Comparison of ENCODE assay signal across 10 cellular contexts in the genomic region with DNA sequence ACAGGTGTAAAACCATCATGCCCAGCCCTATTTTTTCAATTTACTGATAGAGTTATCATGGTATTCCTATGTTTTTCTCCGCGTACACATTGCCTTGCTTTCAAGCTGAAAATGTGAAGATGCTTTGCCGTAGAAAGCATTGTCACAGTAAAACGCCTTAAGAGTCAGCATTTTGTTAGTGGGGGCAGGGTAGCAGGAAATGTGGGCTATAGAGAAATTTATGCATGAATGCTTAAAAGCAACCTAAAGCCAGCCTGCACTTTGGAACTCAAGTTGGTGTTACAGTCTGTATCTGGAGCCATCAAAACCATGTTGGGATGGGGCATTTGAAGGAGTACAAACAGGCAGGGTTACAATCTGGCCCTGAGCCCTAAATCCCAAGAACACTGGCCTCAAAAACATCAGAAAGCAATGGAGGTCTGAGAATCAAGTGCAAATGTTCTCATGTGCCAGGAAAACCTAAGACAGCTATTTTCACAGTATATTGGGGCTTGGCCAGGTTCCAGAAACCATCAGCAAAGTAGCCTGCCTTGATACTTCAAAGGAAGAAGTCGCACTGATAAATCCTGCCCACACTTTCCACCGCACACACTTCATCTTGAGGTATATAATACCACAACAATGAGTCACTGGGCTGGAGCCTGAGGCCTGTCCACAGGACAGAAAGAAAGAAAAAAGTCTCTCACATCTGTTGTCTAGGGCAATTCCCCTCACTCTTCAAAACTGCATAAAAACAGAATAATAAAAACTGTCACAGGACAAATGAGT.
A peak's percentile ranks its signal among the peaks of the same experiment; 100 is the strongest.
DNase-seq lines count a peak whose midpoint lies in the region; ATAC-seq, FAIRE-seq and TF ChIP-seq lines count a peak whose summit lies in the region.
"Had no signal": no experiment of that assay in that cellular context is flagged by ENCODE, and none has a peak within 500 bp of the region (broad histone marks: within the 10 kb centered on the region; RNA-seq: fewer than 3 reads in every experiment).

No MANE protein-coding gene starts in this region.

- no peak for TF ChIP-seq CTCF in AG10803 (conservative IDR thresholded peaks at IDR 0.05; ENCODE audit: low read length)
- TF ChIP-seq CTCF in SK-N-SH (IDR thresholded peaks at IDR 0.05) = no peak
- TF ChIP-seq CTCF in astrocyte (IDR thresholded peaks at IDR 0.05; ENCODE audit: insufficient read depth, low read depth, low read length) = no peak
- no peak for TF ChIP-seq CTCF in nephron (IDR thresholded peaks at IDR 0.05; ENCODE audit: unreplicated experiment in 3 of 3)

- peak; percentile 91 for ATAC-seq in GM18907 (IDR thresholded peaks at IDR 0.05; ENCODE audit: unreplicated experiment)
- ATAC-seq in HG03342 (IDR thresholded peaks at IDR 0.05; ENCODE audit: unreplicated experiment) = peak; percentile 86

- DNase-seq in AG10803 (ENCODE audit: low read depth) (peak; percentile 90), SK-N-SH (no peak), astrocyte (ENCODE audit: low read depth) (peak; percentile 100), substantia nigra (lab: John Stamatoyannopoulos, UW) (no peak), G401 (ENCODE audit: low spot score) (no peak)

- H3K36me3 ChIP-seq in SK-N-SH (replicated peaks in 1 of 2; ENCODE audit: control insufficient read depth in 1 of 2, insufficient read depth in 2 of 2, low read length in 1 of 2) (no peaks in the 10 kb centered on the region), astrocyte (ENCODE audit: insufficient read depth, low read length) (no peaks in the 10 kb centered on the region)
- H3K36me3 ChIP-seq: neutrophil had no signal

- H3F3A ChIP-seq in SK-N-SH (replicated peaks; ENCODE audit: insufficient read depth) = peaks cover 16% of the 10 kb centered on the region

- no peak overlapping the region; the same call in 1 of the 2 replicates for H3K9ac ChIP-seq in SK-N-SH
- peak overlapping the region; percentile 41 for H3K9ac ChIP-seq in astrocyte (ENCODE audit: low read length)

- H3K27ac ChIP-seq in SK-N-SH (ENCODE audit: low read depth in 2 of 2, low read length in 1 of 2) = peak overlapping the region; percentile 60 to 76; a peak in 3 of 4 replicates
- peak overlapping the region; percentile 72 for H3K27ac ChIP-seq in astrocyte (ENCODE audit: low read depth, low read length)
- no peak overlapping the region for H3K27ac ChIP-seq in substantia nigra (ENCODE audit: low read depth, low read length, poor library complexity, severe bottlenecking)
- H3K27ac ChIP-seq: neutrophil had no signal

- H3K27me3 ChIP-seq in SK-N-SH (ENCODE audit: insufficient read depth) (no peaks in the 10 kb centered on the region), astrocyte (ENCODE audit: insufficient read depth, low read length) (no peaks in the 10 kb centered on the region)

- H3K27ac Mint-ChIP-seq in astrocyte (ENCODE audit: unreplicated experiment) = peak overlapping the region; percentile 99
- peak overlapping the region; percentile 90 to 98 (median 96) for H3K27ac Mint-ChIP-seq in nephron
- H3K27ac Mint-ChIP-seq: IgD-negative memory B cell had no signal

- H3K79me2 ChIP-seq in SK-N-SH (ENCODE audit: insufficient read depth) = no peaks in the 10 kb centered on the region
- no peaks in the 10 kb centered on the region for H3K79me2 ChIP-seq in astrocyte (ENCODE audit: insufficient read depth, low read length)

- no peaks in the 10 kb centered on the region for H3K9me3 ChIP-seq in SK-N-SH
- H3K9me3 ChIP-seq in astrocyte (ENCODE audit: insufficient read depth, low read depth, low read length) = no peaks in the 10 kb centered on the region
- H3K9me3 ChIP-seq: neutrophil had no signal

- H3K4me1 ChIP-seq in SK-N-SH (ENCODE audit: control insufficient read depth in 1 of 2, insufficient read depth in 2 of 2, low read depth in 1 of 2, low read length in 1 of 2) (peaks cover 0 to 18% of the 10 kb centered on the region in 2 experiments; a peak in 3 of 4 replicates), astrocyte (ENCODE audit: insufficient read depth, low read length) (peaks cover 22% of the 10 kb centered on the region)

- TF ChIP-seq RAD21 in SK-N-SH (IDR thresholded peaks at IDR 0.05; ENCODE audit: low read length) = no peak

- in situ Hi-C loops in G401 (cut with HindIII; ENCODE audit: low sequenced_read_pairs) = no loop called here

- H3K36me3 Mint-ChIP-seq in astrocyte (ENCODE audit: low read depth, unreplicated experiment) = no peaks in the 10 kb centered on the region
- no peaks in the 10 kb centered on the region for H3K36me3 Mint-ChIP-seq in nephron (ENCODE audit: low read depth)
- H3K36me3 Mint-ChIP-seq: IgD-negative memory B cell had no signal

- H3K4me3 Mint-ChIP-seq in astrocyte (ENCODE audit: unreplicated experiment) (no peak overlapping the region), nephron (no peak overlapping the region)

- H3K9me3 Mint-ChIP-seq in astrocyte (ENCODE audit: unreplicated experiment) (peaks cover 3% of the 10 kb centered on the region), nephron (peaks cover 3% of the 10 kb centered on the region)

- FAIRE-seq in astrocyte (lab: Jason Lieb, UNC) = peak; percentile 83

- H3K4me3 ChIP-seq in AG10803 (ENCODE audit: low read length) = no peak overlapping the region
- no peak overlapping the region for H3K4me3 ChIP-seq in SK-N-SH (ENCODE audit: low read depth in 2 of 2, low read length in 1 of 2)
- H3K4me3 ChIP-seq in astrocyte (ENCODE audit: insufficient read depth, low read depth, low read length) = peak overlapping the region; percentile 7

- peak in 1 of 2 experiments; percentile 83; a peak in 2 of 4 replicates for TF ChIP-seq EP300 in SK-N-SH (IDR thresholded peaks at IDR 0.05; ENCODE audit: borderline replicate concordance in 1 of 2, low read depth in 1 of 2, low read length in 1 of 2)

- CTCF ChIA-PET in SK-N-SH (lab: Yijun Ruan, JAX) = interaction anchor here (1.2 kb wide), 1 partner anchor 313 kb away, joined by 3 read pairs; no protein-coding TSS in a partner anchor

- no peaks in the 10 kb centered on the region for H3K27me3 Mint-ChIP-seq in astrocyte (ENCODE audit: low read depth, unreplicated experiment)
- H3K27me3 Mint-ChIP-seq in nephron (ENCODE audit: low read depth) = peaks cover 8% of the 10 kb centered on the region

- H4K20me1 ChIP-seq in SK-N-SH (ENCODE audit: insufficient read depth) (no peaks in the 10 kb centered on the region), astrocyte (ENCODE audit: insufficient read depth, low read length) (no peaks in the 10 kb centered on the region)

- no peak overlapping the region for H2AFZ ChIP-seq in SK-N-SH (ENCODE audit: low read depth)
- H2AFZ ChIP-seq in astrocyte (ENCODE audit: low read depth, low read length) = no peak overlapping the region

- H3K9me2 ChIP-seq in SK-N-SH = no peaks in the 10 kb centered on the region

- peaks cover 39% of the 10 kb centered on the region for H3K4me1 Mint-ChIP-seq in astrocyte (ENCODE audit: low read depth, unreplicated experiment)
- H3K4me1 Mint-ChIP-seq in nephron = peaks cover 38% of the 10 kb centered on the region

- H3K4me2 ChIP-seq in SK-N-SH = peak overlapping the region; percentile 32; the same call in 1 of the 2 replicates
- H3K4me2 ChIP-seq in astrocyte (ENCODE audit: low read length) = peak overlapping the region; percentile 57

- WGBS in SK-N-SH (ENCODE audit: low lambda C conversion rate) = 64% methylated on average over 6 of the region's 6 CpGs

- POLR2A ChIA-PET in SK-N-SH (lab: Yijun Ruan, JAX) = no interaction called here

TF ChIP-seq in SK-N-SH, 30 proteins besides CTCF, POLR2A, EP300 and RAD21 (continues in another document):
- TF ChIP-seq, protein P1, sequence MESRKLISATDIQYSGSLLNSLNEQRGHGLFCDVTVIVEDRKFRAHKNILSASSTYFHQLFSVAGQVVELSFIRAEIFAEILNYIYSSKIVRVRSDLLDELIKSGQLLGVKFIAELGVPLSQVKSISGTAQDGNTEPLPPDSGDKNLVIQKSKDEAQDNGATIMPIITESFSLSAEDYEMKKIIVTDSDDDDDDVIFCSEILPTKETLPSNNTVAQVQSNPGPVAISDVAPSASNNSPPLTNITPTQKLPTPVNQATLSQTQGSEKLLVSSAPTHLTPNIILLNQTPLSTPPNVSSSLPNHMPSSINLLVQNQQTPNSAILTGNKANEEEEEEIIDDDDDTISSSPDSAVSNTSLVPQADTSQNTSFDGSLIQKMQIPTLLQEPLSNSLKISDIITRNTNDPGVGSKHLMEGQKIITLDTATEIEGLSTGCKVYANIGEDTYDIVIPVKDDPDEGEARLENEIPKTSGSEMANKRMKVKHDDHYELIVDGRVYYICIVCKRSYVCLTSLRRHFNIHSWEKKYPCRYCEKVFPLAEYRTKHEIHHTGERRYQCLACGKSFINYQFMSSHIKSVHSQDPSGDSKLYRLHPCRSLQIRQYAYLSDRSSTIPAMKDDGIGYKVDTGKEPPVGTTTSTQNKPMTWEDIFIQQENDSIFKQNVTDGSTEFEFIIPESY (IDR thresholded peaks at IDR 0.05; ENCODE audit: borderline replicate concordance, low read depth) = no peak
- TF ChIP-seq, protein P2, sequence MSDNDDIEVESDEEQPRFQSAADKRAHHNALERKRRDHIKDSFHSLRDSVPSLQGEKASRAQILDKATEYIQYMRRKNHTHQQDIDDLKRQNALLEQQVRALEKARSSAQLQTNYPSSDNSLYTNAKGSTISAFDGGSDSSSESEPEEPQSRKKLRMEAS (IDR thresholded peaks at IDR 0.05; ENCODE audit: low read depth) = peak; percentile 64; the same call in 1 of the 2 replicates
- peak; percentile 94 for TF ChIP-seq JUND (IDR thresholded peaks at IDR 0.05)
- peak; percentile 66 for TF ChIP-seq FOXM1 (IDR thresholded peaks at IDR 0.05; ENCODE audit: low read depth)
- peak; percentile 59; the same call in 1 of the 2 replicates for TF ChIP-seq MEF2A (IDR thresholded peaks at IDR 0.05; ENCODE audit: borderline replicate concordance, low read depth)
- no peak for TF ChIP-seq EZH2phosphoT487 (IDR thresholded peaks at IDR 0.05; ENCODE audit: borderline replicate concordance, low read depth)
- TF ChIP-seq TEAD4 (IDR thresholded peaks at IDR 0.05; ENCODE audit: borderline replicate concordance, insufficient read depth) = peak; percentile 74; the same call in 1 of the 2 replicates
- peak; percentile 89 for TF ChIP-seq TCF12 (IDR thresholded peaks at IDR 0.05)
- TF ChIP-seq RXRA (IDR thresholded peaks at IDR 0.05; ENCODE audit: borderline replicate concordance, low read depth) = peak; percentile 81; the same call in 1 of the 2 replicates
- no peak for TF ChIP-seq RFX5 (IDR thresholded peaks at IDR 0.05; ENCODE audit: low read length)
- TF ChIP-seq TAF1 (IDR thresholded peaks at IDR 0.05; ENCODE audit: borderline replicate concordance, low read depth, low read length) = 0 out of 2 replicates have a peak, but pooled peaks have one; percentile 3
- TF ChIP-seq NFIC (IDR thresholded peaks at IDR 0.05; ENCODE audit: borderline replicate concordance) = peak; percentile 97
- no peak for TF ChIP-seq CHD2 (IDR thresholded peaks at IDR 0.05; ENCODE audit: low read length, partially characterized antibody)
- TF ChIP-seq RCOR1 (IDR thresholded peaks at IDR 0.05; ENCODE audit: low read length) = no peak

Comparison
In these comparisons a context has a peak if more than half of its experiments do, and no peak if none do; other contexts are left out.
1. DNase-seq: peak in AG10803 (single experiment) and astrocyte (single experiment); none in SK-N-SH (single experiment), substantia nigra (0 of 49) and G401 (single experiment).